ENCODE assay signal across 12 cellular contexts in the genomic region with DNA sequence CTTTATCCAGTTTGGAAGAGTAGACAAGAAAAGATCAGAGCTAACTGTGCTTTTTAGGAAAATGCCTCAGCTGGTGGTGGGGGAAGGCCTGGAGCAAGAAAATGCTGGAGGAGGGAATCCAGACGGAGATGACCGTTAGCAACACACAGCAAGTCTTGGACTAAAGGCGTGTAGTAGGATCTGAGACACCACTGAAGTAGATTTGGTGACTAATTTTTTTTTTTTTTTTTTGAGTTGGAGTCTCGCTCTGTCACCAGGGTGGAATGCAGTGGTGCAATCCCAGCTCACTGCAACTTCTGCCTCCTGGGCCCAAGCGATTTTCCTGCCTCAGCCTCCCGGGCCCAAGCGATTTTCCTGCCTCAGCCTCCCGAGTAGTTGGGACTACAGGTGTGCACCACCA. TPM values are rescaled to one million over a fixed set of nuclear protein-coding genes. Genes with fewer than 3 reads are reported as not detected.
DNase-seq lines count a peak whose midpoint lies in the region; ATAC-seq and TF ChIP-seq lines count a peak whose summit lies in the region.
"Had no signal": no experiment of that assay in that cellular context is flagged by ENCODE, and none has a peak within 500 bp of the region (broad histone marks: within the 10 kb centered on the region; RNA-seq: fewer than 3 reads in every experiment).

No MANE protein-coding gene starts in this region.

- peak overlapping the region in 1 of 8 donors; percentile 27 for H3K4me3 Mint-ChIP-seq in CD4-positive, alpha-beta memory T cell
- H3K4me3 Mint-ChIP-seq in chondrocyte (ENCODE audit: unreplicated experiment) = no peak overlapping the region
- H3K4me3 Mint-ChIP-seq: activated CD8-positive, alpha-beta memory T cell treated with anti-CD3 and anti-CD28 coated beads, Interleukin-2, amount 10 ng/mL, durations not matched to agents 7 days and 5 days had no signal

- H3K36me3 Mint-ChIP-seq in CD4-positive, alpha-beta memory T cell = no peaks in the 10 kb centered on the region
- H3K36me3 Mint-ChIP-seq in chondrocyte (ENCODE audit: low read depth) = peaks cover 3% of the 10 kb centered on the region

- intact Hi-C loops in CD4-positive, alpha-beta memory T cell (cut with micrococcal nuclease) = loop anchor here (5.0 kb wide), 1 partner anchor 1545 kb away; the partner anchor contains the start of gene ODF2L
- intact Hi-C loops in thyroid gland (cut with DNase I) = no loop called here

- CTCF ChIA-PET in CD4-positive, alpha-beta memory T cell (lab: Charles Lee; ENCODE audit: partially characterized antibody) = interaction anchor here (1.5 kb wide), 1 partner anchor 70 kb away, joined by 6 read pairs; no protein-coding TSS in a partner anchor

- POLR2A ChIA-PET in CD4-positive, alpha-beta memory T cell (lab: Charles Lee; ENCODE audit: partially characterized antibody) = no interaction called here

- no peak for TF ChIP-seq CTCF in chondrocyte (IDR thresholded peaks at IDR 0.05)
- TF ChIP-seq CTCF in thyroid gland (IDR thresholded peaks at IDR 0.05) = no peak

- H3K9me3 Mint-ChIP-seq in CD4-positive, alpha-beta memory T cell = peaks cover 0 to 5% (median 0%) of the 10 kb centered on the region in 8 donors
- H3K9me3 Mint-ChIP-seq in chondrocyte (ENCODE audit: low read depth) = peaks cover 6% of the 10 kb centered on the region

- no peak for DNase-seq in CD4-positive, alpha-beta memory T cell
- DNase-seq in MG63 (peak; percentile 62), chondrocyte (ENCODE audit: low spot score) (no peak), myocyte (ENCODE audit: low read depth) (peak; percentile 36), thyroid gland (no peak), caudate nucleus (lab: John Stamatoyannopoulos, UW) (no peak), DMS153 treated with DMSO at 0.1 percent for 48 hours (lab: John Stamatoyannopoulos, UW; ENCODE audit: unreplicated experiment) (no peak)
- DNase-seq: activated CD8-positive, alpha-beta memory T cell treated with anti-CD3 and anti-CD28 coated beads, Interleukin-2, amount 10 ng/mL, durations not matched to agents 7 days and 5 days; NCI-H2081 had no signal

- ATAC-seq in GM21619 (IDR thresholded peaks at IDR 0.05; ENCODE audit: unreplicated experiment) = no peak
- ATAC-seq: activated CD8-positive, alpha-beta memory T cell treated with anti-CD3 and anti-CD28 coated beads, Interleukin-2, amount 10 ng/mL, durations not matched to agents 7 days and 5 days had no signal

- no peak overlapping the region for H3K27ac ChIP-seq in CD4-positive, alpha-beta memory T cell (ENCODE audit: low read depth, low read length)
- no peak overlapping the region for H3K27ac ChIP-seq in thyroid gland
- H3K27ac ChIP-seq in caudate nucleus (ENCODE audit: low read depth, low read length) = no peak overlapping the region

- TF ChIP-seq POLR2A in thyroid gland (IDR thresholded peaks at IDR 0.05) = no peak

- H3K27ac Mint-ChIP-seq in CD4-positive, alpha-beta memory T cell = peak overlapping the region in 4 of 7 donors; percentile 33 to 59 (median 38)
- H3K27ac Mint-ChIP-seq in chondrocyte (ENCODE audit: unreplicated experiment) = peak overlapping the region; percentile 78
- H3K27ac Mint-ChIP-seq: activated CD8-positive, alpha-beta memory T cell treated with anti-CD3 and anti-CD28 coated beads, Interleukin-2, amount 10 ng/mL, durations not matched to agents 7 days and 5 days had no signal

- H3K27me3 ChIP-seq in CD4-positive, alpha-beta memory T cell (ENCODE audit: insufficient read depth, low read length) = no peaks in the 10 kb centered on the region
- no peaks in the 10 kb centered on the region for H3K27me3 ChIP-seq in MG63
- H3K27me3 ChIP-seq in thyroid gland = no peaks in the 10 kb centered on the region

- no peaks in the 10 kb centered on the region for H3K27me3 Mint-ChIP-seq in CD4-positive, alpha-beta memory T cell
- H3K27me3 Mint-ChIP-seq in chondrocyte (ENCODE audit: low read depth) = no peaks in the 10 kb centered on the region

- no peaks in the 10 kb centered on the region for H3K9me3 ChIP-seq in CD4-positive, alpha-beta memory T cell (ENCODE audit: control insufficient read depth in 1 of 2, low read length in 2 of 2)
- H3K9me3 ChIP-seq in MG63 (no peaks in the 10 kb centered on the region; the same call in 1 of the 2 replicates), thyroid gland (no peaks in the 10 kb centered on the region)

- WGBS in thyroid gland, 2 donors = 90 to 93% methylated on average over 8 of the region's 8 CpGs

- peaks cover 32 to 48% (median 41%) of the 10 kb centered on the region in 4 donors for H3K4me1 Mint-ChIP-seq in CD4-positive, alpha-beta memory T cell
- peaks cover 39% of the 10 kb centered on the region for H3K4me1 Mint-ChIP-seq in chondrocyte (ENCODE audit: low read depth)

- H3K4me3 ChIP-seq in CD4-positive, alpha-beta memory T cell (ENCODE audit: low read length in 2 of 2) = no peak overlapping the region
- H3K4me3 ChIP-seq in MG63 (no peak overlapping the region), thyroid gland (replicated peaks in 1 of 3) (no peak overlapping the region)

- peaks cover 29% of the 10 kb centered on the region for H3K4me1 ChIP-seq in CD4-positive, alpha-beta memory T cell (ENCODE audit: insufficient read depth, low read length)
- peaks cover 6 to 12% of the 10 kb centered on the region in 2 donors for H3K4me1 ChIP-seq in thyroid gland

- no peaks in the 10 kb centered on the region for H3K36me3 ChIP-seq in CD4-positive, alpha-beta memory T cell (ENCODE audit: insufficient read depth, low read length)
- no peaks in the 10 kb centered on the region for H3K36me3 ChIP-seq in MG63
- H3K36me3 ChIP-seq in thyroid gland = no peaks in the 10 kb centered on the region

RNA-seq across cellular contexts. Expression of gene LPAR3, which starts 41.2 kb away (rescaled TPM):
- total RNA-seq in CD4-positive, alpha-beta memory T cell = 1 to 10 TPM; 3.7 to 4.1 TPM
- 1 to 10 TPM; 2.4 to 2.5 TPM for polyA plus RNA-seq in CD4-positive, alpha-beta memory T cell
- 0.07 and 7.3 TPM in 2 replicates for total RNA-seq in MG63 (2014; rRNA removed; shearing (Covaris generic); ENCODE audit: low replicate concordance)
- total RNA-seq in chondrocyte (not detected in 3 replicates), myocyte (not detected in 2 replicates), thyroid gland (1 to 10 TPM in 1 of 4 donors, under 1 TPM in 2, not detected in 1; 0.40 to 1.4 (median 0.78) TPM)
- polyA plus RNA-seq in myocyte (2012) = not detected
- total RNA-seq: posterior vena cava had no signal
- polyA plus RNA-seq: liver had no signal

Comparison
In these comparisons a context has a peak if more than half of its experiments do, and no peak if none do; other contexts are left out.
1. DNase-seq: peak in MG63 (single experiment) and myocyte (single experiment); none in CD4-positive, alpha-beta memory T cell (0 of 5), chondrocyte (single experiment), thyroid gland (0 of 2), caudate nucleus (0 of 61) and DMS153 treated with DMSO at 0.1 percent for 48 hours (single experiment).